ENCODE assay signal across 19 cellular contexts in genomic region chr6:136147342-136147741, GRCh38.
DNase-seq lines count a peak whose midpoint lies in the region; ATAC-seq and TF ChIP-seq lines count a peak whose summit lies in the region.
"Had no signal": no experiment of that assay in that cellular context is flagged by ENCODE, and none has a peak within 500 bp of the region (broad histone marks: within the 10 kb centered on the region; RNA-seq: fewer than 3 reads in every experiment).

No MANE protein-coding gene starts in this region.

- H3K27ac Mint-ChIP-seq in activated CD4-positive, alpha-beta T cell treated with anti-CD3 and anti-CD28 coated beads, Interleukin-2, amount 10 ng/mL, durations not matched to agents 24 days and 14 days, result no peak overlapping the region
- H3K27ac Mint-ChIP-seq: B cell; CD4-positive, CD25-positive, alpha-beta regulatory T cell; CD8-positive, alpha-beta T cell; GM23338; H9 had no signal

- H3K4me1 ChIP-seq in heart right ventricle, result peaks cover 3 to 53% (median 20%) of the 10 kb centered on the region in 9 donors
- peaks cover 2% of the 10 kb centered on the region for H3K4me1 ChIP-seq in right cardiac atrium (ENCODE audit: control insufficient read depth, insufficient read depth, low read length)
- H3K4me1 ChIP-seq in psoas muscle, result peaks cover 3% of the 10 kb centered on the region
- H3K4me1 ChIP-seq: Caco-2 had no signal

- no peak overlapping the region for H3K4me3 Mint-ChIP-seq in activated CD4-positive, alpha-beta T cell treated with anti-CD3 and anti-CD28 coated beads, Interleukin-2, amount 10 ng/mL, durations not matched to agents 24 days and 14 days
- H3K4me3 Mint-ChIP-seq: B cell; CD4-positive, CD25-positive, alpha-beta regulatory T cell; CD8-positive, alpha-beta T cell; GM23338; H9 had no signal

- TF ChIP-seq CTCF in heart right ventricle (IDR thresholded peaks at IDR 0.05) (no peak), psoas muscle (IDR thresholded peaks at IDR 0.05) (no peak)

- H3K9me3 ChIP-seq in heart right ventricle (peaks cover 0 to 8% (median 0%) of the 10 kb centered on the region in 11 donors), right cardiac atrium (ENCODE audit: control insufficient read depth, low read length) (no peaks in the 10 kb centered on the region), psoas muscle (no peaks in the 10 kb centered on the region)
- H3K9me3 ChIP-seq: BLaER1, Caco-2 had no signal

- ATAC-seq in Right ventricle myocardium inferior (peak; percentile 65), heart right ventricle (peak in 7 of 8 donors; percentile 41 to 81 (median 69)), right cardiac atrium (peak; percentile 64 to 75), psoas muscle (no peak)
- ATAC-seq: CD8-positive, alpha-beta T cell; GM23338; HCT116 had no signal

- DNase-seq in Right ventricle myocardium inferior (ENCODE audit: missing footprints) (no peak), cardiac septum (ENCODE audit: low spot score) (no peak), heart right ventricle (peak; percentile 20 to 27), right cardiac atrium (peak in 1 of 3 donors; percentile 33), psoas muscle (no peak), T-helper 2 cell (no peak)
- no peak for DNase-seq in activated CD4-positive, alpha-beta T cell treated with anti-CD3 and anti-CD28 coated beads, Interleukin-2, amount 10 ng/mL, durations not matched to agents 24 days and 14 days
- DNase-seq: Caco-2; CD4-positive, CD25-positive, alpha-beta regulatory T cell; CD8-positive, alpha-beta T cell; DMS153; DND-41; H9 had no signal

- no peaks in the 10 kb centered on the region for H3K9me3 Mint-ChIP-seq in activated CD4-positive, alpha-beta T cell treated with anti-CD3 and anti-CD28 coated beads, Interleukin-2, amount 10 ng/mL, durations not matched to agents 24 days and 14 days
- H3K9me3 Mint-ChIP-seq: CD8-positive, alpha-beta T cell; GM23338 had no signal

- H3K4me1 Mint-ChIP-seq in activated CD4-positive, alpha-beta T cell treated with anti-CD3 and anti-CD28 coated beads, Interleukin-2, amount 10 ng/mL, durations not matched to agents 24 days and 14 days, result no peaks in the 10 kb centered on the region
- H3K4me1 Mint-ChIP-seq: B cell; CD4-positive, CD25-positive, alpha-beta regulatory T cell; GM23338; H9 had no signal

- H3K36me3 ChIP-seq in heart right ventricle, result peaks cover 0 to 46% (median 8%) of the 10 kb centered on the region in 9 donors
- peaks cover 0 to 13% of the 10 kb centered on the region in 2 donors for H3K36me3 ChIP-seq in psoas muscle (ENCODE audit: insufficient read depth in 1 of 2, low read depth in 1 of 2)
- H3K36me3 ChIP-seq: BLaER1 had no signal

- H3K27ac ChIP-seq in heart right ventricle (peak overlapping the region in 4 of 10 donors; percentile 6 to 65 (median 54)), right cardiac atrium (ENCODE audit: low read length) (no peak overlapping the region), psoas muscle (no peak overlapping the region)
- H3K27ac ChIP-seq: 22Rv1, BLaER1, C4-2B had no signal

- intact Hi-C loops in Right ventricle myocardium inferior (cut with DNase I) (no loop called here), cardiac septum (cut with DNase I) (loop anchor here (5.0 kb wide), 1 partner anchor 45 kb away; no protein-coding TSS in a partner anchor), heart right ventricle (cut with DNase I) (loop anchor here in 1 of 10 donors (5.0 kb wide), 1 partner anchor 40 kb away; no protein-coding TSS in a partner anchor), right cardiac atrium (cut with DNase I) (no loop called here), psoas muscle (cut with DNase I) (no loop called here)
- intact Hi-C loops in activated CD4-positive, alpha-beta T cell treated with anti-CD3 and anti-CD28 coated beads, Interleukin-2, amount 10 ng/mL, durations not matched to agents 24 days and 14 days (cut with micrococcal nuclease), result no loop called here

- WGBS in heart right ventricle, 2 donors, result 78 to 90% methylated on average over 2 of the region's 2 CpGs
- 75% methylated on average over 2 of the region's 2 CpGs for WGBS in right cardiac atrium
- 86 to 97% (median 97%) methylated on average over 2 of the region's 2 CpGs for WGBS in psoas muscle, 3 donors

- no peaks in the 10 kb centered on the region for H3K27me3 ChIP-seq in heart right ventricle
- no peaks in the 10 kb centered on the region for H3K27me3 ChIP-seq in right cardiac atrium (ENCODE audit: control insufficient read depth, insufficient read depth)
- no peaks in the 10 kb centered on the region for H3K27me3 ChIP-seq in psoas muscle (ENCODE audit: insufficient read depth in 3 of 3, low read length in 2 of 3)
- H3K27me3 ChIP-seq: BLaER1 had no signal

- H3K36me3 Mint-ChIP-seq in activated CD4-positive, alpha-beta T cell treated with anti-CD3 and anti-CD28 coated beads, Interleukin-2, amount 10 ng/mL, durations not matched to agents 24 days and 14 days (ENCODE audit: low read depth), result peaks cover 21% of the 10 kb centered on the region
- H3K36me3 Mint-ChIP-seq: CD4-positive, CD25-positive, alpha-beta regulatory T cell; CD8-positive, alpha-beta T cell had no signal

- H3K4me3 ChIP-seq in heart right ventricle (no peak overlapping the region), right cardiac atrium (ENCODE audit: low read length) (no peak overlapping the region), psoas muscle (no peak overlapping the region)
- H3K4me3 ChIP-seq: BLaER1, GM23338 had no signal

- H3K27me3 Mint-ChIP-seq in activated CD4-positive, alpha-beta T cell treated with anti-CD3 and anti-CD28 coated beads, Interleukin-2, amount 10 ng/mL, durations not matched to agents 24 days and 14 days, result no peaks in the 10 kb centered on the region
- H3K27me3 Mint-ChIP-seq: B cell had no signal

Comparison
In these comparisons a context has a peak if more than half of its experiments do, and no peak if none do; other contexts are left out.
1. DNase-seq: peak in heart right ventricle (2 of 2); none in Right ventricle myocardium inferior (single experiment), cardiac septum (single experiment), activated CD4-positive, alpha-beta T cell treated with anti-CD3 and anti-CD28 coated beads, Interleukin-2, amount 10 ng/mL, durations not matched to agents 24 days and 14 days (single experiment), psoas muscle (0 of 2) and T-helper 2 cell (0 of 5).
2. ATAC-seq: peak in Right ventricle myocardium inferior (single experiment), heart right ventricle (7 of 8) and right cardiac atrium (2 of 2); none in psoas muscle (0 of 4).